In the genomic region with DNA sequence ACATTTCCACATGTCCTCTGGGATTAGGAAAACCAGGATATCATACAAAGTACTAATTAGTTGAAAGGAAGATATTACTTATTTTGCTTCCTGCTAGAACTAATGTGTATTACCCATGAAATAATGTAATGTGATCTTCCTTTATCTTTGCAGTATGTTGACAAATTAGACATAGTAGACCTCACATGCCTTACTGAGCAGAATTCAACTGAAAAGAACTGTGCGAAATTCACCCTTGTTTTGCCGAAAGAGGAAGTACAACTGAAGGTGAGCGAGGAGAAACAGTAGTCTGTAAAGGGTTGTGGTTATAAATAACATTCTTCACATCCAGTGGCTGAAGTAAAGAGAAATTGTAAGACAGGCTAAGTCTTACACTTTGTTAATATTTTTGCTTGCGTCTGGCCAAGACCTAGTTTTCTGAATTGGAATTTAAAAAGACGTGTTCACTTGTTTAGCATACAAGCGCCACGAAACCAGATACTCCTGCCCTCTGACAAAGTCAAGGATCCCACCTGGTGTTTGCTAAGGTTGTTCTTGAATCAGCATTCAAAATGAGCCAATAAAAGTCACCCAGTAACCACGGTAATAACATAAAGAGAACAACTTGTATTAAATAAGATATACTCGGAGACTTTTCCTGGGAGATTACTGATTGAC, we compare ENCODE assay signal across 1 cellular context.
TF ChIP-seq lines count a peak whose summit lies in the region.

No MANE protein-coding gene starts in this region.

TF ChIP-seq in K562, 482 proteins besides CTCF, POLR2A, EP300 and RAD21 (continued from another document):
- TF ChIP-seq ZNF511 (CRISPR knock-in tag; IDR thresholded peaks at IDR 0.05): no peak
- 0 out of 2 replicates have a peak, but pooled peaks have one; percentile 16 for TF ChIP-seq ZNF717 (CRISPR knock-in tag; IDR thresholded peaks at IDR 0.05)
- peak; percentile 55; the same call in 1 of the 2 replicates for TF ChIP-seq ZNF175 (CRISPR knock-in tag; IDR thresholded peaks at IDR 0.05; ENCODE audit: low read depth)
- TF ChIP-seq ILK (tag; IDR thresholded peaks at IDR 0.05; ENCODE audit: borderline replicate concordance, low read depth): 0 out of 2 replicates have a peak, but pooled peaks have one; percentile 27
- no peak for TF ChIP-seq ZZZ3 (IDR thresholded peaks at IDR 0.05)
- TF ChIP-seq ETV1 (tag; conservative IDR thresholded peaks at IDR 0.05; ENCODE audit: low read depth): 0 out of 2 replicates have a peak, but pooled peaks have one; percentile 9
- TF ChIP-seq MYNN (IDR thresholded peaks at IDR 0.05): peak; percentile 91
- TF ChIP-seq MYNN (CRISPR knock-in tag; IDR thresholded peaks at IDR 0.05): no peak
- TF ChIP-seq ZNF583 (CRISPR knock-in tag; IDR thresholded peaks at IDR 0.05): no peak
- TF ChIP-seq, protein P1, sequence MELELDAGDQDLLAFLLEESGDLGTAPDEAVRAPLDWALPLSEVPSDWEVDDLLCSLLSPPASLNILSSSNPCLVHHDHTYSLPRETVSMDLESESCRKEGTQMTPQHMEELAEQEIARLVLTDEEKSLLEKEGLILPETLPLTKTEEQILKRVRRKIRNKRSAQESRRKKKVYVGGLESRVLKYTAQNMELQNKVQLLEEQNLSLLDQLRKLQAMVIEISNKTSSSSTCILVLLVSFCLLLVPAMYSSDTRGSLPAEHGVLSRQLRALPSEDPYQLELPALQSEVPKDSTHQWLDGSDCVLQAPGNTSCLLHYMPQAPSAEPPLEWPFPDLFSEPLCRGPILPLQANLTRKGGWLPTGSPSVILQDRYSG (tag; conservative IDR thresholded peaks at IDR 0.05; ENCODE audit: low read depth): 0 out of 2 replicates have a peak, but pooled peaks have one; percentile 13
- TF ChIP-seq RFX1 (IDR thresholded peaks at IDR 0.05): peak; percentile 61
- TF ChIP-seq HDAC1 (IDR thresholded peaks at IDR 0.05): 0 out of 4 replicates have a peak, but pooled peaks of 1 of the 2 experiments have one; percentile 11
- TF ChIP-seq ZBTB9 (CRISPR knock-in tag; IDR thresholded peaks at IDR 0.05): no peak
- TF ChIP-seq BRD4 (IDR thresholded peaks at IDR 0.05): peak; percentile 71; the same call in 1 of the 2 replicates
- TF ChIP-seq SOX6 (IDR thresholded peaks at IDR 0.05): peak; percentile 66
- TF ChIP-seq U2AF1 (optimal IDR thresholded peaks at IDR 0.05; ENCODE audit: low read depth, low read length): no peak
- TF ChIP-seq ELF2 (CRISPR knock-in tag; IDR thresholded peaks at IDR 0.05): no peak
- TF ChIP-seq, protein P2, sequence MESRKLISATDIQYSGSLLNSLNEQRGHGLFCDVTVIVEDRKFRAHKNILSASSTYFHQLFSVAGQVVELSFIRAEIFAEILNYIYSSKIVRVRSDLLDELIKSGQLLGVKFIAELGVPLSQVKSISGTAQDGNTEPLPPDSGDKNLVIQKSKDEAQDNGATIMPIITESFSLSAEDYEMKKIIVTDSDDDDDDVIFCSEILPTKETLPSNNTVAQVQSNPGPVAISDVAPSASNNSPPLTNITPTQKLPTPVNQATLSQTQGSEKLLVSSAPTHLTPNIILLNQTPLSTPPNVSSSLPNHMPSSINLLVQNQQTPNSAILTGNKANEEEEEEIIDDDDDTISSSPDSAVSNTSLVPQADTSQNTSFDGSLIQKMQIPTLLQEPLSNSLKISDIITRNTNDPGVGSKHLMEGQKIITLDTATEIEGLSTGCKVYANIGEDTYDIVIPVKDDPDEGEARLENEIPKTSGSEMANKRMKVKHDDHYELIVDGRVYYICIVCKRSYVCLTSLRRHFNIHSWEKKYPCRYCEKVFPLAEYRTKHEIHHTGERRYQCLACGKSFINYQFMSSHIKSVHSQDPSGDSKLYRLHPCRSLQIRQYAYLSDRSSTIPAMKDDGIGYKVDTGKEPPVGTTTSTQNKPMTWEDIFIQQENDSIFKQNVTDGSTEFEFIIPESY (CRISPR knock-in tag; IDR thresholded peaks at IDR 0.05): no peak
- peak; percentile 16 for TF ChIP-seq SMAD1 (IDR thresholded peaks at IDR 0.05; ENCODE audit: low read depth, low read length, partially characterized antibody)
- peak; percentile 49; the same call in 1 of the 2 replicates for TF ChIP-seq RBFOX2 (IDR thresholded peaks at IDR 0.05; ENCODE audit: low read depth, low read length)
- TF ChIP-seq ZNF384 (IDR thresholded peaks at IDR 0.05; ENCODE audit: low read depth, low read length): no peak
- no peak for TF ChIP-seq JUNB (CRISPR knock-in tag; conservative IDR thresholded peaks at IDR 0.05)
- no peak for TF ChIP-seq ZNF445 (CRISPR knock-in tag; IDR thresholded peaks at IDR 0.05; ENCODE audit: low read depth)
- TF ChIP-seq, protein P3, sequence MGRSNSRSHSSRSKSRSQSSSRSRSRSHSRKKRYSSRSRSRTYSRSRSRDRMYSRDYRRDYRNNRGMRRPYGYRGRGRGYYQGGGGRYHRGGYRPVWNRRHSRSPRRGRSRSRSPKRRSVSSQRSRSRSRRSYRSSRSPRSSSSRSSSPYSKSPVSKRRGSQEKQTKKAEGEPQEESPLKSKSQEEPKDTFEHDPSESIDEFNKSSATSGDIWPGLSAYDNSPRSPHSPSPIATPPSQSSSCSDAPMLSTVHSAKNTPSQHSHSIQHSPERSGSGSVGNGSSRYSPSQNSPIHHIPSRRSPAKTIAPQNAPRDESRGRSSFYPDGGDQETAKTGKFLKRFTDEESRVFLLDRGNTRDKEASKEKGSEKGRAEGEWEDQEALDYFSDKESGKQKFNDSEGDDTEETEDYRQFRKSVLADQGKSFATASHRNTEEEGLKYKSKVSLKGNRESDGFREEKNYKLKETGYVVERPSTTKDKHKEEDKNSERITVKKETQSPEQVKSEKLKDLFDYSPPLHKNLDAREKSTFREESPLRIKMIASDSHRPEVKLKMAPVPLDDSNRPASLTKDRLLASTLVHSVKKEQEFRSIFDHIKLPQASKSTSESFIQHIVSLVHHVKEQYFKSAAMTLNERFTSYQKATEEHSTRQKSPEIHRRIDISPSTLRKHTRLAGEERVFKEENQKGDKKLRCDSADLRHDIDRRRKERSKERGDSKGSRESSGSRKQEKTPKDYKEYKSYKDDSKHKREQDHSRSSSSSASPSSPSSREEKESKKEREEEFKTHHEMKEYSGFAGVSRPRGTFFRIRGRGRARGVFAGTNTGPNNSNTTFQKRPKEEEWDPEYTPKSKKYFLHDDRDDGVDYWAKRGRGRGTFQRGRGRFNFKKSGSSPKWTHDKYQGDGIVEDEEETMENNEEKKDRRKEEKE (IDR thresholded peaks at IDR 0.05; ENCODE audit: borderline replicate concordance in 1 of 2, control insufficient read depth in 1 of 2, low read depth in 2 of 2, low read length in 1 of 2): peak in 1 of 2 experiments; percentile 92; a peak in 1 of 4 replicates
- TF ChIP-seq CTBP1 (IDR thresholded peaks at IDR 0.05; ENCODE audit: borderline replicate concordance): peak; percentile 37; the same call in 1 of the 2 replicates
- TF ChIP-seq NCOR1 (IDR thresholded peaks at IDR 0.05): peak; percentile 20; the same call in 1 of the 2 replicates
- peak; percentile 91 for TF ChIP-seq POLR2AphosphoS5 (IDR thresholded peaks at IDR 0.05; ENCODE audit: control insufficient read depth, insufficient read depth, low read depth, low read length)
